In the genomic region with DNA sequence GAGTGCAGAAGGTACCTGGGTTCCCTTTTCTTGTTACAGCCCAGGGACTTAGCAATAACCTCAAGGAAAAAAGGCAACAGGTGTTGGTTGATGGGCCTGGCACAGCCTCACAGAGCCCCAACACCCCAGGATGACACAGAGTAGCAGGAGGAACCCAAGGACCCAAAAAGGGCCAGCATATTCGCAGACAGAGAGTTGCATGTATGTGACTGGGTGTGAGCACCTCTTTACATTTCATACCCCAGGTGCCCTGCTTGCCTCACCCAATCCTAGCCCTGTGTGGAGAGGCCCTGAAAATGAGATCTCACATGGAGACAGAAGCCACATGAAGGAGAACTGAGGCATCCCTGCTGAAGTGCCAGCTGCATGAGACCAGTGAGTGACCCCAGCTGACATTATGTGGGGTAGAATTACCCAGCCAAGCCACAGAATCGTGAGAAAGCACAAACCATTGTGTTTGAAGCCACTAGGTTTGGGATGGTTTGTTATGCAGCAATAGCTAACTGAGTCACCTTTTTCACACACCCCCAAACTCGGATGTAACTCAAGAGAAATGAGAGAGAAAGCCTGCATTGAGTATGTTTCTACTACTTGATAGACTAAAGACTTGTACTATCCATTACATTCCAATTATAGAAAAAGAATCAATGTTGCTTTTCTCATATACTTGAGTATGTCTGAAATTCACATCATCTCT, we compare ENCODE assay signal across 21 cellular contexts. TPM values are rescaled to one million over a fixed set of nuclear protein-coding genes. Genes with fewer than 3 reads are reported as not detected.
"Had no signal": no experiment of that assay in that cellular context is flagged by ENCODE, and none has a peak within 500 bp of the region (broad histone marks: within the 10 kb centered on the region; RNA-seq: fewer than 3 reads in every experiment).

No MANE protein-coding gene starts in this region.

- H3K4me2 ChIP-seq: SK-N-SH, smooth muscle cell had no signal

- H3K27ac ChIP-seq: brain microvascular endothelial cell, lower lobe of right lung, pancreas had no signal

- H3K4me1 ChIP-seq: lower lobe of right lung, pancreas had no signal

- H3K36me3 ChIP-seq: brain microvascular endothelial cell, lower lobe of right lung, pancreas, thyroid gland had no signal

- H3K9me2 ChIP-seq: SK-N-SH had no signal

- H3K9ac ChIP-seq: SK-N-SH had no signal

- H3K9me3 ChIP-seq: lower lobe of right lung, pancreas, SK-N-SH, thyroid gland had no signal

- H3K27me3 ChIP-seq: brain microvascular endothelial cell, pancreas, thyroid gland had no signal

- ATAC-seq: activated CD4-positive, alpha-beta T cell treated with anti-CD3 and anti-CD28 coated beads for 36 hours; activated T-cell treated with anti-CD3 and anti-CD28 coated beads, Interleukin-2, amount 50 U/mL, for 72 hours; lower lobe of right lung; stimulated activated naive CD8-positive, alpha-beta T cell treated with anti-CD3 and anti-CD28 coated beads, Interleukin-15, amount 100 ng/mL, for 72 hours; T-cell had no signal

- H3K4me3 ChIP-seq: lower lobe of right lung, pancreas, smooth muscle cell, thyroid gland had no signal

- DNase-seq: activated CD4-positive, alpha-beta memory T cell treated with anti-CD3 and anti-CD28 coated beads, Interleukin-2, amount 10 ng/mL, durations not matched to agents 7 days and 5 days; activated CD4-positive, alpha-beta T cell treated with anti-CD3 and anti-CD28 coated beads for 36 hours; activated naive CD8-positive, alpha-beta T cell treated with anti-CD3 and anti-CD28 coated beads, Interleukin-2, amount 10 ng/mL, durations not matched to agents 7 days and 5 days; activated T-cell treated with anti-CD3 and anti-CD28 coated beads, Interleukin-2, amount 50 U/mL, for 72 hours; brain microvascular endothelial cell; erythroblast; lower lobe of right lung; SHP77; SK-N-SH; stimulated activated naive CD8-positive, alpha-beta T cell treated with anti-CD3 and anti-CD28 coated beads, Interleukin-15, amount 100 ng/mL, for 72 hours; T1000 had no signal

RNA-seq across cellular contexts. Expression of gene HHATL, which starts 26.2 kb away (rescaled TPM):
- total RNA-seq: activated CD4-positive, alpha-beta T cell treated with anti-CD3 and anti-CD28 coated beads for 36 hours; activated naive CD8-positive, alpha-beta T cell treated with anti-CD3 and anti-CD28 coated beads, Interleukin-2, amount 10 ng/mL, durations not matched to agents 7 days and 5 days; activated T-cell treated with anti-CD3 and anti-CD28 coated beads, Interleukin-2, amount 50 U/mL, for 72 hours; cerebellum; dermis microvascular lymphatic vessel endothelial cell; kidney epithelial cell; mesothelial cell of epicardium; neural crest cell; renal cortical epithelial cell; smooth muscle cell; T-cell had no signal
- polyA plus RNA-seq: SK-N-SH, smooth muscle cell had no signal

RNA-seq across cellular contexts. Expression of gene KLHL40, which starts 43.5 kb away (rescaled TPM):
- total RNA-seq: activated CD4-positive, alpha-beta memory T cell treated with anti-CD3 and anti-CD28 coated beads, Interleukin-2, amount 10 ng/mL, durations not matched to agents 7 days and 5 days; activated CD4-positive, alpha-beta T cell treated with anti-CD3 and anti-CD28 coated beads for 36 hours; activated naive CD8-positive, alpha-beta T cell treated with anti-CD3 and anti-CD28 coated beads, Interleukin-2, amount 10 ng/mL, durations not matched to agents 7 days and 5 days; activated T-cell treated with anti-CD3 and anti-CD28 coated beads, Interleukin-2, amount 50 U/mL, for 72 hours; dermis microvascular lymphatic vessel endothelial cell; kidney epithelial cell; lower lobe of right lung; mesothelial cell of epicardium; neural crest cell; pancreas; renal cortical epithelial cell; smooth muscle cell; T-cell; thyroid gland had no signal
- polyA plus RNA-seq: SK-N-SH, smooth muscle cell had no signal

RNA-seq across cellular contexts. Expression of gene CCDC13, which starts 44.2 kb away (rescaled TPM):
- total RNA-seq: smooth muscle cell had no signal
- polyA plus RNA-seq: smooth muscle cell had no signal
